Comparison of ENCODE assay signal across 11 cellular contexts in genomic region chr7:1819258-1819841, GRCh38.
DNase-seq lines count a peak whose midpoint lies in the region; ATAC-seq and TF ChIP-seq lines count a peak whose summit lies in the region.
"Had no signal": no experiment of that assay in that cellular context is flagged by ENCODE, and none has a peak within 500 bp of the region (broad histone marks: within the 10 kb centered on the region; RNA-seq: fewer than 3 reads in every experiment).

No MANE protein-coding gene starts in this region.

- TF ChIP-seq CTCF in NB4 (IDR thresholded peaks at IDR 0.05; ENCODE audit: low read depth, low read length) (no peak), thyroid gland (IDR thresholded peaks at IDR 0.05) (no peak)

- H3K27me3 Mint-ChIP-seq in central memory CD8-positive, alpha-beta T cell = no peaks in the 10 kb centered on the region

- H3K4me3 ChIP-seq in NB4 (ENCODE audit: low read depth, low read length) (no peak overlapping the region), thyroid gland (replicated peaks in 1 of 3) (no peak overlapping the region), right cardiac atrium (ENCODE audit: low read length) (no peak overlapping the region)
- H3K4me3 ChIP-seq: body of pancreas, left ventricle myocardium inferior, suprapubic skin had no signal

- DNase-seq in G401 (ENCODE audit: low spot score) (peak; percentile 29), NB4 (ENCODE audit: low read depth) (peak; percentile 93), retina (peak; percentile 24), NCI-H146 treated with DMSO at 0.1 percent for 48 hours (lab: John Stamatoyannopoulos, UW; ENCODE audit: unreplicated experiment) (no peak), thyroid gland (no peak), right cardiac atrium (no peak)
- no peak for DNase-seq in central memory CD8-positive, alpha-beta T cell (ENCODE audit: low spot score in 2 of 2)
- DNase-seq: left ventricle myocardium inferior, NCI-H2029 had no signal

- peak overlapping the region; percentile 68 for H3K27ac Mint-ChIP-seq in central memory CD8-positive, alpha-beta T cell (ENCODE audit: low read depth)

- H3K4me1 ChIP-seq in thyroid gland = peaks cover 14% of the 10 kb centered on the region in 2 donors
- H3K4me1 ChIP-seq in right cardiac atrium (ENCODE audit: control insufficient read depth, insufficient read depth, low read length) = no peaks in the 10 kb centered on the region
- H3K4me1 ChIP-seq: body of pancreas had no signal

- no peaks in the 10 kb centered on the region for H3K36me3 ChIP-seq in thyroid gland
- H3K36me3 ChIP-seq: suprapubic skin had no signal

- WGBS in thyroid gland, 2 donors = 90 to 94% methylated on average over 15 to 20 of the region's 26 CpGs
- 89% methylated on average over 26 of the region's 26 CpGs for WGBS in right cardiac atrium

- intact Hi-C loops in thyroid gland (cut with DNase I) = no loop called here
- intact Hi-C loops in right cardiac atrium (cut with DNase I) = no loop called here

- H3K9me3 Mint-ChIP-seq in central memory CD8-positive, alpha-beta T cell = no peaks in the 10 kb centered on the region

- peak overlapping the region; percentile 54 for H3K4me3 Mint-ChIP-seq in central memory CD8-positive, alpha-beta T cell

- H3K4me1 Mint-ChIP-seq in central memory CD8-positive, alpha-beta T cell = peaks cover 51% of the 10 kb centered on the region

- no peak for ATAC-seq in central memory CD8-positive, alpha-beta T cell (replicated peaks; ENCODE audit: extremely low read depth, poor library complexity, severe bottlenecking)
- no peak for ATAC-seq in right cardiac atrium
- ATAC-seq: body of pancreas had no signal

- H3K27me3 ChIP-seq in thyroid gland (no peaks in the 10 kb centered on the region), right cardiac atrium (ENCODE audit: control insufficient read depth, insufficient read depth) (no peaks in the 10 kb centered on the region)
- H3K27me3 ChIP-seq: body of pancreas, suprapubic skin had no signal

- TF ChIP-seq POLR2A in NB4 (IDR thresholded peaks at IDR 0.05; ENCODE audit: extremely low read depth, insufficient read length) = no peak
- no peak for TF ChIP-seq POLR2A in thyroid gland (IDR thresholded peaks at IDR 0.05)

- in situ Hi-C loops in G401 (cut with HindIII; ENCODE audit: low sequenced_read_pairs) = no loop called here

- H3K27ac ChIP-seq in thyroid gland (no peak overlapping the region), right cardiac atrium (ENCODE audit: low read length) (no peak overlapping the region)
- H3K27ac ChIP-seq: body of pancreas, suprapubic skin had no signal

- H3K9me3 ChIP-seq in thyroid gland = no peaks in the 10 kb centered on the region
- H3K9me3 ChIP-seq in right cardiac atrium (ENCODE audit: control insufficient read depth, low read length) = no peaks in the 10 kb centered on the region
- H3K9me3 ChIP-seq: body of pancreas, left ventricle myocardium inferior, suprapubic skin had no signal

- peaks cover 11% of the 10 kb centered on the region for H3K36me3 Mint-ChIP-seq in central memory CD8-positive, alpha-beta T cell (ENCODE audit: insufficient read depth)

Comparison
In these comparisons a context has a peak if more than half of its experiments do, and no peak if none do; other contexts are left out.
1. DNase-seq: peak in G401 (single experiment), NB4 (single experiment) and retina (single experiment); none in central memory CD8-positive, alpha-beta T cell (0 of 2), NCI-H146 treated with DMSO at 0.1 percent for 48 hours (single experiment), thyroid gland (0 of 2) and right cardiac atrium (0 of 3).